Comparison of ENCODE assay signal across 9 cellular contexts in the genomic region with DNA sequence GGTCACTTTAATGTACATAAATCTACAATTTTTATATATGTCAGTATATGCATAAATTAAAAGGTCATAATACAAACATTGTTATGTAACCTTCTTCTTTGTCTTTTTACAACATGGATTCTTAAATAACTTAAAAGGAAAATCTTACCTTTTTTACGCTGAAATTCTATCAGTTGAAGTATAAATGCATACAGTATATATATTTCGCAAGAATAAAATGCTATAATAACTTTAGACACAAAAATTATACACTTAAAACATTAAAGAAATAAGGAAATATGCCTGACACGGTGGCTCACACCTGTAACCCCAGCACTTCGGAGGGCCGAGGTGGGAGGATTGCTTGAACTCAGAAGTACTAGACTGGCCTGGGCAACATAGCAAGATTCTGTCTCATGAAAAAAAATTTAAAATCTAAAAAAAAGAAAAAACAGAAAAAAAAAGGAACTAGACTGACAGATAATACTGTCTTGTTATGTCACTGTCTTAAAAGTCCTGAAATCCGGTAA.
"Had no signal": no experiment of that assay in that cellular context is flagged by ENCODE, and none has a peak within 500 bp of the region (broad histone marks: within the 10 kb centered on the region; RNA-seq: fewer than 3 reads in every experiment).

No MANE protein-coding gene starts in this region.

- H3K9ac ChIP-seq: GM23248 had no signal

- H2AFZ ChIP-seq: GM23248 had no signal

- ATAC-seq: HCT116 had no signal

- H3K27ac ChIP-seq: GM23248, HL-60 had no signal

- H3K9me3 ChIP-seq: HAP-1 had no signal

- H3K27me3 Mint-ChIP-seq: IgD-negative memory B cell had no signal

- H3K36me3 ChIP-seq: HAP-1 had no signal

- DNase-seq: GM23248, GOT3, H7, HFFc6, KG1 had no signal

- H3K27ac Mint-ChIP-seq: HFFc6, IgD-negative memory B cell had no signal

- H3K4me3 Mint-ChIP-seq: HFFc6, IgD-negative memory B cell had no signal

- H3K4me3 ChIP-seq: GM23248, HAP-1 had no signal
